ENCODE assay signal across 25 cellular contexts in genomic region chr6:90151827-90152449, GRCh38.
"Had no signal": no experiment of that assay in that cellular context is flagged by ENCODE, and none has a peak within 500 bp of the region (broad histone marks: within the 10 kb centered on the region; RNA-seq: fewer than 3 reads in every experiment).

No MANE protein-coding gene starts in this region.

- H3K27ac Mint-ChIP-seq: activated T-helper 2 cell treated with anti-CD3 and anti-CD28 coated beads, Interferon-gamma antibody, Interleukin-2, Interleukin-4, amounts not matched to agents 10 μg/mL and 5 μg/mL and 100 μg/mL, durations not matched to agents 14 hours and 24 hours and 36 hours; nephron progenitor cell; stimulated activated memory B cell treated with anti-CD40 and anti-IgM and Interleukin-4, amounts not matched to agents 10 μg/mL and 1 μg/mL and 100 μg/mL, for 72 hours had no signal

- H3K27me3 ChIP-seq: esophagus muscularis mucosa, gastroesophageal sphincter, heart left ventricle, stomach, transverse colon, uterus had no signal

- H3K4me1 ChIP-seq: parathyroid adenoma, stomach, transverse colon, uterus had no signal

- H3K9me3 ChIP-seq: esophagus muscularis mucosa, gastroesophageal sphincter, heart left ventricle, mucosa of descending colon, stomach, transverse colon, uterus had no signal

- H3K27ac ChIP-seq: coronary artery, gastroesophageal sphincter, heart left ventricle, parathyroid adenoma, stomach, transverse colon, uterus, VCaP had no signal

- H2AFZ ChIP-seq: parathyroid adenoma had no signal

- DNase-seq: activated CD4-positive, alpha-beta T cell treated with anti-CD3 and anti-CD28 coated beads, Interleukin-2, amount 50 U/mL, for 1 hour; activated CD4-positive, CD25-positive, alpha-beta regulatory T cell treated with anti-CD3 and anti-CD28 coated beads, Interleukin-2, amount 50 U/mL, for 72 hours; activated CD8-positive, alpha-beta memory T cell treated with anti-CD3 and anti-CD28 coated beads, Interleukin-2, amount 50 U/mL, for 4 hours; activated naive CD4-positive, alpha-beta T cell; activated T-cell treated with anti-CD3 and anti-CD28 coated beads, Interleukin-2, amount 50 U/mL, for 24 hours; amniotic stem cell; cerebellar nuclear complex; heart left ventricle; left cardiac atrium; mucosa of descending colon; nephron progenitor cell; nucleus accumbens; small intestine; stimulated activated CD4-positive, alpha-beta T cell treated with anti-CD3 and anti-CD28 coated beads, Interleukin-15, amount 100 ng/mL, for 24 hours; stomach; transverse colon; uterus had no signal

- H3K4me3 ChIP-seq: coronary artery, esophagus muscularis mucosa, gastroesophageal sphincter, heart left ventricle, mucosa of descending colon, stomach, transverse colon, uterus had no signal

- H3K27me3 Mint-ChIP-seq: activated naive CD8-positive, alpha-beta T cell; activated T-cell treated with anti-CD3 and anti-CD28 coated beads, Interleukin-2, amount 50 U/mL, for 24 hours; stimulated activated memory B cell treated with anti-CD40 and anti-IgM and Interleukin-4, amounts not matched to agents 10 μg/mL and 1 μg/mL and 100 μg/mL, for 72 hours had no signal

- H3K9ac ChIP-seq: parathyroid adenoma had no signal

- H3K9me3 Mint-ChIP-seq: activated T-cell treated with anti-CD3 and anti-CD28 coated beads, Interleukin-2, amount 50 U/mL, for 24 hours; activated T-helper 2 cell treated with anti-CD3 and anti-CD28 coated beads, Interferon-gamma antibody, Interleukin-2, Interleukin-4, amounts not matched to agents 10 μg/mL and 5 μg/mL and 100 μg/mL, durations not matched to agents 14 hours and 24 hours and 36 hours had no signal

- H3K36me3 ChIP-seq: esophagus muscularis mucosa, gastroesophageal sphincter, heart left ventricle, stomach, transverse colon, uterus had no signal

- H3K4me3 Mint-ChIP-seq: activated naive CD8-positive, alpha-beta T cell; activated T-cell treated with anti-CD3 and anti-CD28 coated beads, Interleukin-2, amount 50 U/mL, for 24 hours; nephron progenitor cell; stimulated activated memory B cell treated with anti-CD40 and anti-IgM and Interleukin-4, amounts not matched to agents 10 μg/mL and 1 μg/mL and 100 μg/mL, for 72 hours had no signal
